In the genomic region with DNA sequence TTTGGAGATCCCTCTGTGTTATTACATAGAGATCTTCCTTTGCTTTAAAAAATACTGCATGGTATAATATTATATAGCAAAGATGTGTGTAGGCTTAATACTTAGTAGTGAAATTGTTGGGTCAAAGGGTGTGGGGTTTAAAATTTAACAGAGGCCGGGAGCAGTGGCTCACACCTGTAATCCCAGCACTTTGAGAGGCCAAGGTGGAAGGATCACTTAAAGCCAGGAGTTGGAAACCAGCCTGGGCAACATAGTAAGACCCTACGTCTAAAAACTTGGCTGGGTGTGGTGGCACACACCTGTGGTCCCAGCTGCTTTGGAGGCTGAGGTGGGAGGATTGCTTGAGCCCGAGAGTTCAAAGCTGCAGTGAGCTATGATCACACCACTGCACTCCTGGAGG, we compare ENCODE assay signal across 1 cellular context.
TF ChIP-seq lines count a peak whose summit lies in the region.

No MANE protein-coding gene starts in this region.

TF ChIP-seq in HepG2, 621 proteins besides CTCF, POLR2A, EP300 and RAD21:
- TF ChIP-seq, protein P1, sequence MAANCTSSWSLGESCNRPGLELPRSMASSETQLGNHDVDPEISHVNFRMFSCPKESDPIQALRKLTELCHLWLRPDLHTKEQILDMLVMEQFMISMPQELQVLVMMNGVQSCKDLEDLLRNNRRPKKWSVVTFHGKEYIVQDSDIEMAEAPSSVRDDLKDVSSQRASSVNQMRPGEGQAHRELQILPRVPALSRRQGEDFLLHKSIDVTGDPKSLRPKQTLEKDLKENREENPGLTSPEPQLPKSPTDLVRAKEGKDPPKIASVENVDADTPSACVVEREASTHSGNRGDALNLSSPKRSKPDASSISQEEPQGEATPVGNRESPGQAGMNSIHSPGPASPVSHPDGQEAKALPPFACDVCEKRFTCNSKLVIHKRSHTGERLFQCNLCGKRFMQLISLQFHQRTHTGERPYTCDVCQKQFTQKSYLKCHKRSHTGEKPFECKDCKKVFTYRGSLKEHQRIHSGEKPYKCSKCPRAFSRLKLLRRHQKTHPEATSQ (CRISPR knock-in tag; IDR thresholded peaks at IDR 0.05; ENCODE audit: borderline replicate concordance): no peak
- TF ChIP-seq, protein P2, sequence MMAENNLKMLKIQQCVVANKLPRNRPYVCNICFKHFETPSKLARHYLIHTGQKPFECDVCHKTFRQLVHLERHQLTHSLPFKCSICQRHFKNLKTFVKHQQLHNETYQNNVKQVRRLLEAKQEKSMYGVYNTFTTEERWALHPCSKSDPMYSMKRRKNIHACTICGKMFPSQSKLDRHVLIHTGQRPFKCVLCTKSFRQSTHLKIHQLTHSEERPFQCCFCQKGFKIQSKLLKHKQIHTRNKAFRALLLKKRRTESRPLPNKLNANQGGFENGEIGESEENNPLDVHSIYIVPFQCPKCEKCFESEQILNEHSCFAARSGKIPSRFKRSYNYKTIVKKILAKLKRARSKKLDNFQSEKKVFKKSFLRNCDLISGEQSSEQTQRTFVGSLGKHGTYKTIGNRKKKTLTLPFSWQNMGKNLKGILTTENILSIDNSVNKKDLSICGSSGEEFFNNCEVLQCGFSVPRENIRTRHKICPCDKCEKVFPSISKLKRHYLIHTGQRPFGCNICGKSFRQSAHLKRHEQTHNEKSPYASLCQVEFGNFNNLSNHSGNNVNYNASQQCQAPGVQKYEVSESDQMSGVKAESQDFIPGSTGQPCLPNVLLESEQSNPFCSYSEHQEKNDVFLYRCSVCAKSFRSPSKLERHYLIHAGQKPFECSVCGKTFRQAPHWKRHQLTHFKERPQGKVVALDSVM (CRISPR knock-in tag; IDR thresholded peaks at IDR 0.05): 0 out of 2 replicates have a peak, but pooled peaks have one; percentile 13
- TF ChIP-seq ZNF121 (CRISPR knock-in tag; IDR thresholded peaks at IDR 0.05): peak; percentile 94
- TF ChIP-seq GABPB1 (CRISPR knock-in tag; IDR thresholded peaks at IDR 0.05): no peak
- 0 out of 2 replicates have a peak, but pooled peaks have one; percentile 29 for TF ChIP-seq ZMYM3 (CRISPR knock-in tag; IDR thresholded peaks at IDR 0.05)
